16 cellular contexts compared by ENCODE assay signal in genomic region chr6:84522135-84522535, GRCh38.
A peak's percentile ranks its signal among the peaks of the same experiment; 100 is the strongest.
DNase-seq lines count a peak whose midpoint lies in the region; ATAC-seq, FAIRE-seq and TF ChIP-seq lines count a peak whose summit lies in the region.
"Had no signal": no experiment of that assay in that cellular context is flagged by ENCODE, and none has a peak within 500 bp of the region (broad histone marks: within the 10 kb centered on the region; RNA-seq: fewer than 3 reads in every experiment).

No MANE protein-coding gene starts in this region.

- no peak overlapping the region for H2BK120ac ChIP-seq in mesenchymal stem cell (ENCODE audit: low read depth, low read length)

- H2AK5ac ChIP-seq in mesenchymal stem cell (ENCODE audit: low read length, severe bottlenecking), result no peak overlapping the region

- no peak overlapping the region for H3K4ac ChIP-seq in mesenchymal stem cell (ENCODE audit: low read depth in 1 of 2, low read length in 2 of 2)

- H3K79me1 ChIP-seq in mesenchymal stem cell (replicated peaks; ENCODE audit: low read length, poor library complexity, severe bottlenecking), result no peaks in the 10 kb centered on the region

- H3K4me3 ChIP-seq in AG10803 (ENCODE audit: low read length) (no peak overlapping the region), cardiac fibroblast (replicated peaks in 1 of 2; ENCODE audit: low read depth in 2 of 2, low read length in 2 of 2) (no peak overlapping the region), mesenchymal stem cell (ENCODE audit: insufficient read depth in 1 of 2, low read depth in 1 of 2, low read length in 2 of 2) (no peak overlapping the region)
- H3K4me3 ChIP-seq: GM23338, transverse colon had no signal

- peak overlapping the region in 1 of 2 experiments; percentile 2 for H3K18ac ChIP-seq in mesenchymal stem cell (ENCODE audit: low read depth in 1 of 2, low read length in 2 of 2)

- H4K91ac ChIP-seq in mesenchymal stem cell (ENCODE audit: low read length), result no peak overlapping the region

- H3K4me2 ChIP-seq in mesenchymal stem cell (ENCODE audit: low read length, poor library complexity, severe bottlenecking), result no peak overlapping the region
- H3K4me2 ChIP-seq: GM23338 had no signal

- no peak overlapping the region for H2BK5ac ChIP-seq in mesenchymal stem cell (ENCODE audit: low read depth, low read length, poor library complexity, severe bottlenecking)

- no peak overlapping the region for H3K14ac ChIP-seq in mesenchymal stem cell (ENCODE audit: low read length in 2 of 2)

- DNase-seq in AG10803 (ENCODE audit: low read depth) (peak; percentile 79), HTR-8/SVneo (ENCODE audit: insufficient read length, low spot score) (peak; percentile 26), cardiac fibroblast (ENCODE audit: low read depth in 2 of 2) (peak; percentile 82 to 95), mesenchymal stem cell (peak; percentile 83), NOMO-1 treated with dmso at 0.1 percent for 144 hours (lab: John Stamatoyannopoulos, UW; ENCODE audit: unreplicated experiment) (no peak), iPS-NIHi11 (ENCODE audit: low spot score) (no peak), NCI-H2107 treated with DMSO at 0.1 percent for 48 hours (lab: John Stamatoyannopoulos, UW; ENCODE audit: unreplicated experiment) (no peak)
- DNase-seq: activated CD4-positive, alpha-beta T cell treated with anti-CD3 and anti-CD28 coated beads, Interleukin-2, amount 50 U/mL, for 4 hours; glutamatergic neuron; naive thymus-derived CD8-positive, alpha-beta T cell; NCI-H1694; stimulated activated CD4-positive, alpha-beta T cell treated with anti-CD3 and anti-CD28 coated beads, Interleukin-4, amount 100 ng/mL, for 24 hours; transverse colon had no signal

- no peak for ATAC-seq in HG02588 (IDR thresholded peaks at IDR 0.05; ENCODE audit: unreplicated experiment)
- ATAC-seq: GM23338; naive thymus-derived CD8-positive, alpha-beta T cell; Panc1 had no signal

- no peak overlapping the region for H2BK12ac ChIP-seq in mesenchymal stem cell (ENCODE audit: low read length in 2 of 2)

- FAIRE-seq in HTR-8/SVneo (lab: Jason Lieb, UNC), result peak; percentile 51

- no peak for TF ChIP-seq CTCF in AG10803 (conservative IDR thresholded peaks at IDR 0.05; ENCODE audit: low read length)
- TF ChIP-seq CTCF in cardiac fibroblast (IDR thresholded peaks at IDR 0.05; ENCODE audit: low read depth, low read length), result no peak

- H2BK15ac ChIP-seq in mesenchymal stem cell (ENCODE audit: low read depth, poor library complexity, severe bottlenecking), result no peak overlapping the region

- H3K27me3 ChIP-seq in mesenchymal stem cell (ENCODE audit: control insufficient read depth in 1 of 2, insufficient read depth in 1 of 2, low read length in 2 of 2), result no peaks in the 10 kb centered on the region
- H3K27me3 ChIP-seq: transverse colon had no signal

- H3K9ac ChIP-seq in mesenchymal stem cell (ENCODE audit: low read length), result no peak overlapping the region

- no peaks in the 10 kb centered on the region for H3K36me3 ChIP-seq in mesenchymal stem cell (ENCODE audit: control insufficient read depth in 1 of 2, insufficient read depth in 2 of 2, low read depth in 1 of 2, low read length in 2 of 2)
- H3K36me3 ChIP-seq: transverse colon had no signal

- H4K8ac ChIP-seq in mesenchymal stem cell (ENCODE audit: low read length), result no peak overlapping the region

- H2AFZ ChIP-seq in mesenchymal stem cell (ENCODE audit: low read depth, low read length), result no peak overlapping the region
- H2AFZ ChIP-seq: GM23338 had no signal

- H3K27ac ChIP-seq in mesenchymal stem cell (ENCODE audit: low read length, poor library complexity, severe bottlenecking), result peak overlapping the region; percentile 20
- H3K27ac ChIP-seq: transverse colon had no signal

- H3K4me1 ChIP-seq in mesenchymal stem cell (ENCODE audit: control insufficient read depth, insufficient read depth, low read depth, low read length), result peaks cover 2% of the 10 kb centered on the region
- H3K4me1 ChIP-seq: transverse colon had no signal

- no peaks in the 10 kb centered on the region for H3K9me3 ChIP-seq in mesenchymal stem cell (ENCODE audit: control insufficient read depth, low read length)
- H3K9me3 ChIP-seq: transverse colon had no signal

- no peak overlapping the region for H3K23ac ChIP-seq in mesenchymal stem cell (ENCODE audit: low read length in 2 of 2)

Comparison
In these comparisons a context has a peak if more than half of its experiments do, and no peak if none do; other contexts are left out.
1. DNase-seq: peak in AG10803 (single experiment), HTR-8/SVneo (single experiment), cardiac fibroblast (2 of 2) and mesenchymal stem cell (single experiment); none in NOMO-1 treated with dmso at 0.1 percent for 144 hours (single experiment), iPS-NIHi11 (single experiment) and NCI-H2107 treated with DMSO at 0.1 percent for 48 hours (single experiment).